Comparison of ENCODE assay signal across 23 cellular contexts in the genomic region with DNA sequence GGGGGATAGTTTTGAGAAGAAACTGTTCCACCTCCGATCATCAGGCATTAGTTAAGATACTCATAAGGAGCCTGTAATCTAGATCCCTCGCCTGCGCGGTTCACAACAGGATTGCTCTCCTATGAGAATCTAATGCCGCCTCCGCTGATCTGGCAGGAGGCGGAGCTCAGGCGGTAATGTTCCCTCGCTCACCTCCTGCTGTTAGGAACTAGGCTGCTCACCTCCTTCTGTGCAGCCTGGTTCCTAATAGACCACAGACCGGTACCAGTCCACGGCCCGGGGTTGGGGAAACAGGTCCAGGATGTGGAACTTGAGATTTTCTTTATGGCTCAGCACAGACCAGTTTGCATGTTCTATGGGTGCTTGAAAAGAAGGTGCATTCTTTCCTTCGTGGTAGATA. TPM values are rescaled to one million over a fixed set of nuclear protein-coding genes. Genes with fewer than 3 reads are reported as not detected.
DNase-seq lines count a peak whose midpoint lies in the region; ATAC-seq and TF ChIP-seq lines count a peak whose summit lies in the region.
"Had no signal": no experiment of that assay in that cellular context is flagged by ENCODE, and none has a peak within 500 bp of the region (broad histone marks: within the 10 kb centered on the region; RNA-seq: fewer than 3 reads in every experiment).

No MANE protein-coding gene starts in this region.

- no peak overlapping the region for H3K4me3 Mint-ChIP-seq in WTC11
- H3K4me3 Mint-ChIP-seq: CD8-positive, alpha-beta T cell had no signal

- no peaks in the 10 kb centered on the region for H4K20me1 ChIP-seq in GM23248 (ENCODE audit: insufficient read depth)

- H3K27me3 ChIP-seq in H7 (ENCODE audit: control insufficient read depth, insufficient read depth, low read length) (no peaks in the 10 kb centered on the region), iPS DF 6.9 (ENCODE audit: control insufficient read depth, insufficient read depth, low read length) (no peaks in the 10 kb centered on the region), GM23248 (replicated peaks; ENCODE audit: insufficient read depth) (peaks cover 25% of the 10 kb centered on the region)
- H3K27me3 ChIP-seq: Peyer's patch had no signal

- no peak overlapping the region for H3K9ac ChIP-seq in GM23248
- H3K9ac ChIP-seq: KMS-11 had no signal

- POLR2A ChIA-PET in WTC11 (lab: Charles Lee), result no interaction called here

- in situ Hi-C loops in GM23248 (cut with MboI), result loop anchor here (5.0 to 25.0 kb wide), 2 partner anchors 173 to 523 kb away; no protein-coding TSS in a partner anchor

- H3K27ac ChIP-seq in iPS DF 6.9 (ENCODE audit: low read length) (no peak overlapping the region), GM23248 (no peak overlapping the region)
- H3K27ac ChIP-seq: adrenal gland, esophagus squamous epithelium, KMS-11, neutrophil, Peyer's patch, SJCRH30, VCaP had no signal

- H3K27me3 Mint-ChIP-seq in WTC11 (ENCODE audit: low read depth), result peaks cover 4% of the 10 kb centered on the region; the same call in 1 of the 2 replicates

- TF ChIP-seq CTCF in WTC11 (IDR thresholded peaks at IDR 0.05), result no peak

- H3K9me2 ChIP-seq in GM23248 (ENCODE audit: insufficient read depth), result no peaks in the 10 kb centered on the region

- no CpG with 5 or more reads among the region's 13 CpGs for WGBS in iPS DF 6.9 (ENCODE audit: insufficient coverage, insufficient read length)
- 87 to 90% methylated on average over 13 of the region's 13 CpGs for WGBS in GM23248 (ENCODE audit: low coverage in 1 of 2, low lambda C conversion rate in 2 of 2, missing lambda C conversion rate in 2 of 2), 2 experiments

- H3K4me3 ChIP-seq in H7 (ENCODE audit: insufficient read depth, low read depth, low read length) (no peak overlapping the region), iPS DF 6.9 (ENCODE audit: low read length) (no peak overlapping the region), GM23248 (no peak overlapping the region)
- H3K4me3 ChIP-seq: adrenal gland, esophagus squamous epithelium, Peyer's patch, SJCRH30 had no signal

- H2AFZ ChIP-seq in GM23248, result no peak overlapping the region

- H3K36me3 Mint-ChIP-seq in WTC11, result peaks cover 23% of the 10 kb centered on the region
- H3K36me3 Mint-ChIP-seq: CD8-positive, alpha-beta T cell had no signal

- CTCF ChIA-PET in WTC11 (lab: Charles Lee), result interaction anchor here (0.9 to 1.4 kb wide), 3 partner anchors 70 to 323 kb away, joined by 3 to 4 read pairs (median 3); no protein-coding TSS in a partner anchor

- peak; percentile 49 for DNase-seq in H7
- DNase-seq in WTC11 (ENCODE audit: low spot score), result peak; percentile 34
- DNase-seq in iPS DF 6.9 (ENCODE audit: low read depth, low spot score), result peak; percentile 20
- DNase-seq in retina, result peak; percentile 19
- no peak for DNase-seq in GM23248
- no peak for DNase-seq in DMS 273 (lab: John Stamatoyannopoulos, UW; ENCODE audit: unreplicated experiment)
- DNase-seq in activated CD4-positive, CD25-positive, alpha-beta regulatory T cell (lab: John Stamatoyannopoulos, UW), result no peak
- DNase-seq: activated CD4-positive, alpha-beta T cell treated with anti-CD3 and anti-CD28 coated beads, Interleukin-2, amount 50 U/mL, for 48 hours; adrenal gland; CD8-positive, alpha-beta T cell; central memory CD4-positive, alpha-beta T cell; esophagus squamous epithelium; glutamatergic neuron; NCI-H1694 treated with DMSO at 0.1 percent for 48 hours; NCI-H226; Peyer's patch; SJCRH30; stimulated activated CD8-positive, alpha-beta memory T cell treated with anti-CD3 and anti-CD28 coated beads, Interleukin-4, amount 100 ng/mL, for 48 hours; T-helper 2 cell had no signal

- H3K9me3 Mint-ChIP-seq in WTC11, result peaks cover 27% of the 10 kb centered on the region
- H3K9me3 Mint-ChIP-seq: CD8-positive, alpha-beta T cell had no signal

- peaks cover 13% of the 10 kb centered on the region for H3K4me1 Mint-ChIP-seq in WTC11

- H3F3A ChIP-seq in GM23248 (ENCODE audit: insufficient read depth), result no peaks in the 10 kb centered on the region

- H3K4me2 ChIP-seq in GM23248 (ENCODE audit: unreplicated experiment), result no peak overlapping the region
- H3K4me2 ChIP-seq: KMS-11 had no signal

- H3K9me3 ChIP-seq in iPS DF 6.9 (ENCODE audit: control insufficient read depth, insufficient read depth, low read length) (no peaks in the 10 kb centered on the region; the same call in 1 of the 2 replicates), GM23248 (ENCODE audit: low read depth) (no peaks in the 10 kb centered on the region)
- H3K9me3 ChIP-seq: adrenal gland, esophagus squamous epithelium, neutrophil, Peyer's patch, SJCRH30 had no signal

- no peaks in the 10 kb centered on the region for H3K79me2 ChIP-seq in GM23248 (ENCODE audit: insufficient read depth)

- H3K4me1 ChIP-seq in iPS DF 6.9 (ENCODE audit: control insufficient read depth, insufficient read depth, low read length) (0 out of 2 replicates have a peak, but pooled peaks cover 2% of the 10 kb centered on the region), GM23248 (ENCODE audit: insufficient read depth) (no peaks in the 10 kb centered on the region)
- H3K4me1 ChIP-seq: adrenal gland, Peyer's patch, SJCRH30 had no signal

- no peak overlapping the region for H3K27ac Mint-ChIP-seq in WTC11
- H3K27ac Mint-ChIP-seq: CD8-positive, alpha-beta T cell had no signal

- no peaks in the 10 kb centered on the region for H3K36me3 ChIP-seq in H7 (replicated peaks; ENCODE audit: control insufficient read depth, insufficient read depth, low read length)
- no peaks in the 10 kb centered on the region for H3K36me3 ChIP-seq in iPS DF 6.9 (ENCODE audit: control insufficient read depth, insufficient read depth, low read length)
- no peaks in the 10 kb centered on the region for H3K36me3 ChIP-seq in GM23248 (ENCODE audit: low read depth)
- H3K36me3 ChIP-seq: adrenal gland, esophagus squamous epithelium, neutrophil, Peyer's patch, SJCRH30 had no signal

- peak; percentile 58 for ATAC-seq in WTC11
- ATAC-seq in HG03135 (IDR thresholded peaks at IDR 0.05; ENCODE audit: unreplicated experiment), result no peak
- ATAC-seq: CD8-positive, alpha-beta T cell had no signal

TF ChIP-seq in WTC11, 78 proteins besides CTCF, POLR2A, EP300 and RAD21 (continues in another document):
- TF ChIP-seq, protein P1, sequence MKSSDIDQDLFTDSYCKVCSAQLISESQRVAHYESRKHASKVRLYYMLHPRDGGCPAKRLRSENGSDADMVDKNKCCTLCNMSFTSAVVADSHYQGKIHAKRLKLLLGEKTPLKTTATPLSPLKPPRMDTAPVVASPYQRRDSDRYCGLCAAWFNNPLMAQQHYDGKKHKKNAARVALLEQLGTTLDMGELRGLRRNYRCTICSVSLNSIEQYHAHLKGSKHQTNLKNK (CRISPR knock-in tag; IDR thresholded peaks at IDR 0.05), result no peak
- TF ChIP-seq, protein P2, sequence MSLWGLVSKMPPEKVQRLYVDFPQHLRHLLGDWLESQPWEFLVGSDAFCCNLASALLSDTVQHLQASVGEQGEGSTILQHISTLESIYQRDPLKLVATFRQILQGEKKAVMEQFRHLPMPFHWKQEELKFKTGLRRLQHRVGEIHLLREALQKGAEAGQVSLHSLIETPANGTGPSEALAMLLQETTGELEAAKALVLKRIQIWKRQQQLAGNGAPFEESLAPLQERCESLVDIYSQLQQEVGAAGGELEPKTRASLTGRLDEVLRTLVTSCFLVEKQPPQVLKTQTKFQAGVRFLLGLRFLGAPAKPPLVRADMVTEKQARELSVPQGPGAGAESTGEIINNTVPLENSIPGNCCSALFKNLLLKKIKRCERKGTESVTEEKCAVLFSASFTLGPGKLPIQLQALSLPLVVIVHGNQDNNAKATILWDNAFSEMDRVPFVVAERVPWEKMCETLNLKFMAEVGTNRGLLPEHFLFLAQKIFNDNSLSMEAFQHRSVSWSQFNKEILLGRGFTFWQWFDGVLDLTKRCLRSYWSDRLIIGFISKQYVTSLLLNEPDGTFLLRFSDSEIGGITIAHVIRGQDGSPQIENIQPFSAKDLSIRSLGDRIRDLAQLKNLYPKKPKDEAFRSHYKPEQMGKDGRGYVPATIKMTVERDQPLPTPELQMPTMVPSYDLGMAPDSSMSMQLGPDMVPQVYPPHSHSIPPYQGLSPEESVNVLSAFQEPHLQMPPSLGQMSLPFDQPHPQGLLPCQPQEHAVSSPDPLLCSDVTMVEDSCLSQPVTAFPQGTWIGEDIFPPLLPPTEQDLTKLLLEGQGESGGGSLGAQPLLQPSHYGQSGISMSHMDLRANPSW (CRISPR knock-in tag; conservative IDR thresholded peaks at IDR 0.05; ENCODE audit: low read depth), result no peak
- TF ChIP-seq ZNF121 (CRISPR knock-in tag; IDR thresholded peaks at IDR 0.05) (no peak), TCF7 (CRISPR knock-in tag; IDR thresholded peaks at IDR 0.05; ENCODE audit: low read depth) (no peak), FOXJ3 (CRISPR knock-in tag; IDR thresholded peaks at IDR 0.05; ENCODE audit: borderline replicate concordance) (no peak), ATF1 (CRISPR knock-in tag; IDR thresholded peaks at IDR 0.05) (no peak), HMGA2 (CRISPR knock-in tag; IDR thresholded peaks at IDR 0.05) (no peak), MXD4 (CRISPR knock-in tag; IDR thresholded peaks at IDR 0.05; ENCODE audit: borderline replicate concordance) (no peak), PRRX2 (CRISPR knock-in tag; IDR thresholded peaks at IDR 0.05) (no peak), ZNF232 (CRISPR knock-in tag; IDR thresholded peaks at IDR 0.05) (no peak)
- TF ChIP-seq, protein P3, sequence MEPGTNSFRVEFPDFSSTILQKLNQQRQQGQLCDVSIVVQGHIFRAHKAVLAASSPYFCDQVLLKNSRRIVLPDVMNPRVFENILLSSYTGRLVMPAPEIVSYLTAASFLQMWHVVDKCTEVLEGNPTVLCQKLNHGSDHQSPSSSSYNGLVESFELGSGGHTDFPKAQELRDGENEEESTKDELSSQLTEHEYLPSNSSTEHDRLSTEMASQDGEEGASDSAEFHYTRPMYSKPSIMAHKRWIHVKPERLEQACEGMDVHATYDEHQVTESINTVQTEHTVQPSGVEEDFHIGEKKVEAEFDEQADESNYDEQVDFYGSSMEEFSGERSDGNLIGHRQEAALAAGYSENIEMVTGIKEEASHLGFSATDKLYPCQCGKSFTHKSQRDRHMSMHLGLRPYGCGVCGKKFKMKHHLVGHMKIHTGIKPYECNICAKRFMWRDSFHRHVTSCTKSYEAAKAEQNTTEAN (CRISPR knock-in tag; IDR thresholded peaks at IDR 0.05), result no peak
- TF ChIP-seq, protein P4, sequence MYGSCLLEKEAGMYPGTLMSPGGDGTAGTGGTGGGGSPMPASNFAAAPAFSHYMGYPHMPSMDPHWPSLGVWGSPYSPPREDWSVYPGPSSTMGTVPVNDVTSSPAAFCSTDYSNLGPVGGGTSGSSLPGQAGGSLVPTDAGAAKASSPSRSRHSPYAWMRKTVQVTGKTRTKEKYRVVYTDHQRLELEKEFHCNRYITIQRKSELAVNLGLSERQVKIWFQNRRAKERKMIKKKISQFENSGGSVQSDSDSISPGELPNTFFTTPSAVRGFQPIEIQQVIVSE (CRISPR knock-in tag; IDR thresholded peaks at IDR 0.05; ENCODE audit: borderline replicate concordance), result no peak

RNA-seq across cellular contexts. Expression of a gene that starts 27.2 kb away (rescaled TPM):
- 0.31 and 0.55 TPM in 2 replicates for total RNA-seq in H7 (2014; rRNA removed; shearing (Covaris generic))
- total RNA-seq in WTC11 (2021), result 1.4 to 3.6 TPM (median 3.0 TPM) in 3 replicates
- total RNA-seq in GM23248 (2014; rRNA removed; shearing (Covaris generic)), result not detected in 2 replicates
- not detected in 2 replicates for polyA plus RNA-seq in GM23248 (2016; fragmentation: Nextera tagmentation; extraction: Ambion mirVana)
- total RNA-seq: CD8-positive, alpha-beta T cell; SJCRH30 had no signal

Comparison
In these comparisons a context has a peak if more than half of its experiments do, and no peak if none do; other contexts are left out.
1. DNase-seq: peak in H7 (single experiment), WTC11 (single experiment), iPS DF 6.9 (single experiment) and retina (single experiment); none in GM23248 (single experiment), DMS 273 (single experiment) and activated CD4-positive, CD25-positive, alpha-beta regulatory T cell (0 of 4).